ENCODE assay signal across 8 cellular contexts in genomic region chr15:75029378-75030022, GRCh38. TPM values are rescaled to one million over a fixed set of nuclear protein-coding genes. Genes with fewer than 3 reads are reported as not detected.
A peak's percentile ranks its signal among the peaks of the same experiment; 100 is the strongest.
DNase-seq lines count a peak whose midpoint lies in the region; ATAC-seq, FAIRE-seq and TF ChIP-seq lines count a peak whose summit lies in the region.

No MANE protein-coding gene starts in this region.

- TF ChIP-seq POLR2A in GM12891 (IDR thresholded peaks at IDR 0.05; ENCODE audit: low read depth, low read length) = no peak

- no peak overlapping the region for H3K9ac ChIP-seq in mucosa of rectum (ENCODE audit: low read depth in 1 of 2, low read length in 2 of 2)

- no peaks in the 10 kb centered on the region for H3K9me3 ChIP-seq in mucosa of rectum (ENCODE audit: control insufficient read depth in 2 of 2, low read length in 2 of 2)

- FAIRE-seq in GM12891 (lab: Jason Lieb, UNC) (peak; percentile 94), HTR-8/SVneo (lab: Jason Lieb, UNC) (peak; percentile 71)

- TF ChIP-seq CTCF in epithelial cell of esophagus (IDR thresholded peaks at IDR 0.05; ENCODE audit: insufficient read depth, low read depth, low read length, missing control alignments) = peak; percentile 88

- peaks cover 0 to 4% of the 10 kb centered on the region in 2 donors for H3K36me3 ChIP-seq in mucosa of rectum (ENCODE audit: control insufficient read depth in 2 of 2, insufficient read depth in 2 of 2, low read length in 2 of 2)

- H3K4me3 ChIP-seq in epithelial cell of esophagus (ENCODE audit: low read length) (no peak overlapping the region), mucosa of rectum (ENCODE audit: low read length in 2 of 2) (peak overlapping the region in 1 of 2 donors; percentile 43)

- peak overlapping the region; percentile 50 to 58 for H3K27ac ChIP-seq in mucosa of rectum (ENCODE audit: low read depth in 2 of 2, low read length in 2 of 2)

- peaks cover 22 to 27% of the 10 kb centered on the region in 2 donors for H3K4me1 ChIP-seq in mucosa of rectum (ENCODE audit: control insufficient read depth in 2 of 2, insufficient read depth in 2 of 2, low read length in 2 of 2)

- ATAC-seq in HG03460 (IDR thresholded peaks at IDR 0.05; ENCODE audit: unreplicated experiment) = no peak

- DNase-seq in GM12891 (ENCODE audit: insufficient read length, low spot score) (peak; percentile 59), HTR-8/SVneo (ENCODE audit: insufficient read length, low spot score) (peak; percentile 81), OCI-M2 (lab: John Stamatoyannopoulos, UW; ENCODE audit: unreplicated experiment) (peak; percentile 91), activated T-cell treated with anti-CD3 and anti-CD28 coated beads for 48 hours (ENCODE audit: low read depth) (peak; percentile 81), epithelial cell of esophagus (ENCODE audit: low read depth) (peak; percentile 83)
- DNase-seq in stimulated activated CD8-positive, alpha-beta memory T cell treated with anti-CD3 and anti-CD28 coated beads, Interleukin-4, amount 100 ng/mL, for 1 hour (ENCODE audit: low read depth in 2 of 2, low spot score in 1 of 2) = peak; percentile 82 to 85

- no peaks in the 10 kb centered on the region for H3K27me3 ChIP-seq in mucosa of rectum (ENCODE audit: control insufficient read depth in 2 of 2, insufficient read depth in 2 of 2, low read length in 2 of 2)

TF ChIP-seq in GM12891, 5 proteins besides CTCF, POLR2A, EP300 and RAD21:
- TF ChIP-seq PAX5 (IDR thresholded peaks at IDR 0.05; ENCODE audit: insufficient read depth, low read length, severe bottlenecking) (no peak), POU2F2 (IDR thresholded peaks at IDR 0.05; ENCODE audit: low read depth, low read length) (no peak), SPI1 (IDR thresholded peaks at IDR 0.05; ENCODE audit: low read depth, low read length) (peak; percentile 1; the same call in 1 of the 2 replicates)

RNA-seq across cellular contexts. Expression of gene PPCDC, which starts 6.1 kb away (rescaled TPM):
- polyA plus RNA-seq in GM12891 (2012; ENCODE audit: low read depth, missing spikeins) = 26.4 TPM

RNA-seq across cellular contexts. Expression of gene SCAMP5, which starts 34.1 kb away (rescaled TPM):
- 5.6 TPM for polyA plus RNA-seq in GM12891 (2012; ENCODE audit: low read depth, missing spikeins)
